In the genomic region with DNA sequence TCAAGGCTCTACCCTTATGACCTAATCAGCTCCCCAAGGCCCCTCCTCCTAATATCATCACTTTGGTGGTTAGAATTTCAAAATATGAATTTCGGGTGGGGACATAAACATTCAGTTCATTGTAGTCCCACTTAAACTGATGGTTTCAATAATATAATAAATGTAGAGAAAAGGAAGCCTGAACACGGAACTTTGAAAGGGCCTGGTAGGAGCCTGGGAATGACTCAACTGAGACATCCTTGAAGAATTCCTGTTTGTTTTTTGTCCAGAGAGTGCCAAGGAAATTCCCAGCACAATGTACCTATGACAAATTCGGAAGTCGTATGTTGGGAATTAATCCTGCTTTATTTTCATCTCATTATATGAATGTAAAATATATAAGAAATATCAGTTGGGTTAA, we compare ENCODE assay signal across 27 cellular contexts.
DNase-seq lines count a peak whose midpoint lies in the region; ATAC-seq and TF ChIP-seq lines count a peak whose summit lies in the region.
"Had no signal": no experiment of that assay in that cellular context is flagged by ENCODE, and none has a peak within 500 bp of the region (broad histone marks: within the 10 kb centered on the region; RNA-seq: fewer than 3 reads in every experiment).

No MANE protein-coding gene starts in this region.

- H3K4me3 ChIP-seq in NB4 (ENCODE audit: low read depth, low read length) = no peak overlapping the region
- H3K4me3 ChIP-seq: lung, neural progenitor cell had no signal

- no peaks in the 10 kb centered on the region for H3K36me3 Mint-ChIP-seq in activated naive CD4-positive, alpha-beta T cell treated with anti-CD3 and anti-CD28 coated beads, Interleukin-2, amount 10 ng/mL, durations not matched to agents 7 days and 5 days
- H3K36me3 Mint-ChIP-seq: activated naive CD4-positive, alpha-beta T cell treated with anti-CD3 and anti-CD28 coated beads, Interleukin-2, amount 50 U/mL, for 72 hours; neural progenitor cell; type B pancreatic cell had no signal

- no peak overlapping the region for H3K4me3 Mint-ChIP-seq in activated naive CD4-positive, alpha-beta T cell treated with anti-CD3 and anti-CD28 coated beads, Interleukin-2, amount 10 ng/mL, durations not matched to agents 7 days and 5 days
- H3K4me3 Mint-ChIP-seq: activated T-helper 1 cell treated with anti-CD3 and anti-CD28 coated beads, Interleukin-12 subunit alpha, Interleukin-12 subunit beta, Interleukin-2, Interleukin-4 antibody, amounts not matched to agents 30 ng/mL and 10 ng/mL and 1 ng/mL, durations not matched to agents 14 hours and 24 hours and 36 hours; dendritic cell treated with granulocyte-macrophage colony-stimulating factor and Interleukin-4, amounts not matched to agents 40 ng/mL and 50 ng/mL, for 4 days; neural progenitor cell; T-helper 1 cell treated with Interleukin-12 subunit alpha and Interleukin-12 subunit beta and Interleukin-4 antibody, amounts not matched to agents 30 μg/mL and 1 μg/mL, for 36 hours; type B pancreatic cell had no signal

- no peak for TF ChIP-seq CTCF in NB4 (IDR thresholded peaks at IDR 0.05; ENCODE audit: low read depth, low read length)

- peaks cover 2% of the 10 kb centered on the region for H3K9me3 Mint-ChIP-seq in activated naive CD4-positive, alpha-beta T cell treated with anti-CD3 and anti-CD28 coated beads, Interleukin-2, amount 10 ng/mL, durations not matched to agents 7 days and 5 days
- H3K9me3 Mint-ChIP-seq: activated T-helper 1 cell treated with anti-CD3 and anti-CD28 coated beads, Interleukin-12 subunit alpha, Interleukin-12 subunit beta, Interleukin-2, Interleukin-4 antibody, amounts not matched to agents 30 ng/mL and 10 ng/mL and 1 ng/mL, durations not matched to agents 14 hours and 24 hours and 36 hours; dendritic cell treated with granulocyte-macrophage colony-stimulating factor and Interleukin-4, amounts not matched to agents 40 ng/mL and 50 ng/mL, for 4 days; neural progenitor cell; T-helper 1 cell treated with Interleukin-12 subunit alpha and Interleukin-12 subunit beta and Interleukin-4 antibody, amounts not matched to agents 30 μg/mL and 1 μg/mL, for 36 hours; type B pancreatic cell had no signal

- H3K27ac Mint-ChIP-seq in activated naive CD4-positive, alpha-beta T cell treated with anti-CD3 and anti-CD28 coated beads, Interleukin-2, amount 10 ng/mL, durations not matched to agents 7 days and 5 days = no peak overlapping the region
- H3K27ac Mint-ChIP-seq: activated naive CD4-positive, alpha-beta T cell treated with anti-CD3 and anti-CD28 coated beads, Interleukin-2, amount 50 U/mL, for 72 hours; activated T-helper 1 cell treated with anti-CD3 and anti-CD28 coated beads, Interleukin-12 subunit alpha, Interleukin-12 subunit beta, Interleukin-2, Interleukin-4 antibody, amounts not matched to agents 30 ng/mL and 10 ng/mL and 1 ng/mL, durations not matched to agents 14 hours and 24 hours and 36 hours; dendritic cell treated with granulocyte-macrophage colony-stimulating factor and Interleukin-4, amounts not matched to agents 40 ng/mL and 50 ng/mL, for 4 days; neural progenitor cell; T-helper 1 cell treated with Interleukin-12 subunit alpha and Interleukin-12 subunit beta and Interleukin-4 antibody, amounts not matched to agents 30 μg/mL and 1 μg/mL, for 36 hours; type B pancreatic cell had no signal

- ATAC-seq in HG03280 (IDR thresholded peaks at IDR 0.05; ENCODE audit: unreplicated experiment) = no peak
- ATAC-seq: activated naive CD4-positive, alpha-beta T cell treated with anti-CD3 and anti-CD28 coated beads, Interleukin-2, amount 50 U/mL, for 72 hours; sciatic nerve had no signal

- peak; percentile 56 for DNase-seq in EL
- DNase-seq in NB4 (ENCODE audit: low read depth) = peak; percentile 14
- peak; percentile 93 for DNase-seq in dermis blood vessel endothelial cell
- DNase-seq in kidney glomerular epithelial cell (lab: John Stamatoyannopoulos, UW) = peak; percentile 23
- DNase-seq in activated naive CD4-positive, alpha-beta T cell treated with anti-CD3 and anti-CD28 coated beads, Interleukin-2, amount 10 ng/mL, durations not matched to agents 7 days and 5 days = no peak
- DNase-seq in activated effector memory CD4-positive, alpha-beta T cell treated with Interleukin-2 at 50 U/mL for 16 hours = no peak
- DNase-seq in NCI-H187 (lab: John Stamatoyannopoulos, UW) = no peak
- DNase-seq: activated CD4-positive, alpha-beta T cell treated with anti-CD3 and anti-CD28 coated beads, Interleukin-2, amount 50 U/mL, for 4 hours; anterior cingulate cortex; caudate nucleus; GF-D8; head of caudate nucleus; NCI-H2081; NCI-H345; NCI-H748 treated with DMSO at 0.1 percent for 48 hours; RPMI8226; stimulated activated CD4-positive, alpha-beta T cell treated with anti-CD3 and anti-CD28 coated beads, Interleukin-12 subunit alpha, Interleukin-12 subunit beta, amount 100 ng/mL, for 4 hours; stimulated activated CD4-positive, alpha-beta T cell treated with anti-CD3 and anti-CD28 coated beads, Interleukin-4, amount 100 ng/mL, for 1 hour had no signal

- H3K4me1 Mint-ChIP-seq in activated naive CD4-positive, alpha-beta T cell treated with anti-CD3 and anti-CD28 coated beads, Interleukin-2, amount 10 ng/mL, durations not matched to agents 7 days and 5 days = no peaks in the 10 kb centered on the region
- H3K4me1 Mint-ChIP-seq: neural progenitor cell had no signal

- no peaks in the 10 kb centered on the region for H3K27me3 Mint-ChIP-seq in activated naive CD4-positive, alpha-beta T cell treated with anti-CD3 and anti-CD28 coated beads, Interleukin-2, amount 10 ng/mL, durations not matched to agents 7 days and 5 days
- H3K27me3 Mint-ChIP-seq: dendritic cell treated with granulocyte-macrophage colony-stimulating factor and Interleukin-4, amounts not matched to agents 40 ng/mL and 50 ng/mL, for 4 days; type B pancreatic cell had no signal

- no peak for TF ChIP-seq POLR2A in NB4 (IDR thresholded peaks at IDR 0.05; ENCODE audit: extremely low read depth, insufficient read length)

- CTCF ChIA-PET in activated naive CD4-positive, alpha-beta T cell treated with anti-CD3 and anti-CD28 coated beads, Interleukin-2, amount 10 ng/mL, durations not matched to agents 7 days and 5 days (lab: Charles Lee) = no interaction called here

Comparison
In these comparisons a context has a peak if more than half of its experiments do, and no peak if none do; other contexts are left out.
1. DNase-seq: peak in EL (single experiment), NB4 (single experiment), dermis blood vessel endothelial cell (single experiment) and kidney glomerular epithelial cell (single experiment); none in activated naive CD4-positive, alpha-beta T cell treated with anti-CD3 and anti-CD28 coated beads, Interleukin-2, amount 10 ng/mL, durations not matched to agents 7 days and 5 days (single experiment), activated effector memory CD4-positive, alpha-beta T cell treated with Interleukin-2 at 50 U/mL for 16 hours (single experiment) and NCI-H187 (0 of 2).